ENCODE assay signal across 10 cellular contexts in genomic region chr13:30158774-30159445, GRCh38.
A peak's percentile ranks its signal among the peaks of the same experiment; 100 is the strongest.
DNase-seq lines count a peak whose midpoint lies in the region; ATAC-seq and TF ChIP-seq lines count a peak whose summit lies in the region.
"Had no signal": no experiment of that assay in that cellular context is flagged by ENCODE, and none has a peak within 500 bp of the region (broad histone marks: within the 10 kb centered on the region; RNA-seq: fewer than 3 reads in every experiment).

No MANE protein-coding gene starts in this region.

- H3K4me1 Mint-ChIP-seq in activated CD4-positive, alpha-beta T cell treated with anti-CD3 and anti-CD28 coated beads, Interleukin-2, amount 10 ng/mL, durations not matched to agents 24 days and 14 days: peaks cover 42% of the 10 kb centered on the region

- TF ChIP-seq POLR2A in esophagus squamous epithelium (IDR thresholded peaks at IDR 0.05): no peak

- peak overlapping the region; percentile 77 for H3K4me3 Mint-ChIP-seq in activated CD4-positive, alpha-beta T cell treated with anti-CD3 and anti-CD28 coated beads, Interleukin-2, amount 10 ng/mL, durations not matched to agents 24 days and 14 days

- 58 to 63% methylated on average over 7 to 8 of the region's 8 CpGs for WGBS in esophagus squamous epithelium, 2 donors

- in situ Hi-C loops in Panc1 (cut with HindIII; ENCODE audit: low pct_unique_long_range_greater_than_20kb, low sequenced_read_pairs): no loop called here

- no peaks in the 10 kb centered on the region for H3K36me3 ChIP-seq in Panc1 (ENCODE audit: control insufficient read depth, insufficient read depth, low read length)
- H3K36me3 ChIP-seq in esophagus squamous epithelium: no peaks in the 10 kb centered on the region

- H3K4me1 ChIP-seq in Panc1 (ENCODE audit: control insufficient read depth, insufficient read depth, low read length) (no peaks in the 10 kb centered on the region), esophagus squamous epithelium (no peaks in the 10 kb centered on the region)

- H3K27ac ChIP-seq in Panc1 (ENCODE audit: low read length) (no peak overlapping the region), esophagus squamous epithelium (no peak overlapping the region)

- H3K9me3 ChIP-seq in Panc1 (ENCODE audit: control insufficient read depth, insufficient read depth, low read depth, low read length) (no peaks in the 10 kb centered on the region), esophagus squamous epithelium (no peaks in the 10 kb centered on the region)

- H3K27ac Mint-ChIP-seq in activated CD4-positive, alpha-beta T cell treated with anti-CD3 and anti-CD28 coated beads, Interleukin-2, amount 10 ng/mL, durations not matched to agents 24 days and 14 days: peak overlapping the region; percentile 91

- peaks cover 5% of the 10 kb centered on the region for H3K9me3 Mint-ChIP-seq in activated CD4-positive, alpha-beta T cell treated with anti-CD3 and anti-CD28 coated beads, Interleukin-2, amount 10 ng/mL, durations not matched to agents 24 days and 14 days

- POLR2A ChIA-PET in Panc1 (lab: Charles Lee): no interaction called here

- peak; percentile 75 for DNase-seq in activated CD4-positive, alpha-beta T cell treated with anti-CD3 and anti-CD28 coated beads, Interleukin-2, amount 10 ng/mL, durations not matched to agents 24 days and 14 days
- DNase-seq in activated CD4-positive, alpha-beta T cell treated with anti-CD3 and anti-CD28 coated beads, Interleukin-2, amount 50 U/mL, for 1 hour: no peak
- DNase-seq in Panc1 (ENCODE audit: low read depth, low spot score) (no peak), esophagus squamous epithelium (lab: John Stamatoyannopoulos, UW) (no peak), stromal cell of bone marrow (ENCODE audit: low read depth) (peak; percentile 88)
- DNase-seq: NCI-H2227 treated with DMSO at 0.1 percent for 48 hours had no signal

- H3K4me3 ChIP-seq in Panc1 (ENCODE audit: low read depth in 2 of 2, low read length in 2 of 2): no peak overlapping the region
- no peak overlapping the region for H3K4me3 ChIP-seq in esophagus squamous epithelium
- H3K4me3 ChIP-seq: skin epidermis had no signal

- ATAC-seq in Panc1 (peak; percentile 73; the same call in 1 of the 2 replicates), GM18867 (IDR thresholded peaks at IDR 0.05; ENCODE audit: unreplicated experiment) (no peak), GM21737 (IDR thresholded peaks at IDR 0.05; ENCODE audit: unreplicated experiment) (no peak), GM19397 (IDR thresholded peaks at IDR 0.05; ENCODE audit: unreplicated experiment) (no peak)

- TF ChIP-seq CTCF in Panc1 (IDR thresholded peaks at IDR 0.05): no peak
- peak in 5 of 6 experiments; percentile 32 to 43 (median 33) for TF ChIP-seq CTCF in esophagus squamous epithelium (IDR thresholded peaks at IDR 0.05)

- CTCF ChIA-PET in Panc1 (lab: Charles Lee): interaction anchor here (0.9 kb wide), 1 partner anchor 26 kb away, joined by 4 read pairs; no protein-coding TSS in a partner anchor

- peaks cover 2% of the 10 kb centered on the region for H3K27me3 Mint-ChIP-seq in activated CD4-positive, alpha-beta T cell treated with anti-CD3 and anti-CD28 coated beads, Interleukin-2, amount 10 ng/mL, durations not matched to agents 24 days and 14 days

- H3K27me3 ChIP-seq in Panc1 (ENCODE audit: control insufficient read depth, insufficient read depth, low read length) (no peaks in the 10 kb centered on the region), esophagus squamous epithelium (peaks cover 0 to 10% (median 0%) of the 10 kb centered on the region in 4 donors)

- intact Hi-C loops in activated CD4-positive, alpha-beta T cell treated with anti-CD3 and anti-CD28 coated beads, Interleukin-2, amount 10 ng/mL, durations not matched to agents 24 days and 14 days (cut with micrococcal nuclease): loop anchor here (1.0 to 5.0 kb wide), 7 partner anchors 13 to 586 kb away; no protein-coding TSS in a partner anchor
- intact Hi-C loops in Panc1 (cut with micrococcal nuclease; ENCODE audit: unreplicated experiment): no loop called here
- intact Hi-C loops in esophagus squamous epithelium (cut with DNase I): no loop called here

- BruUV-seq in Panc1 (replicated peaks; lab: Mats Ljungman, UMichigan): no TSS peak

- no peaks in the 10 kb centered on the region for H3K36me3 Mint-ChIP-seq in activated CD4-positive, alpha-beta T cell treated with anti-CD3 and anti-CD28 coated beads, Interleukin-2, amount 10 ng/mL, durations not matched to agents 24 days and 14 days (ENCODE audit: low read depth)

Comparison
In these comparisons a context has a peak if more than half of its experiments do, and no peak if none do; other contexts are left out.
1. DNase-seq: peak in activated CD4-positive, alpha-beta T cell treated with anti-CD3 and anti-CD28 coated beads, Interleukin-2, amount 10 ng/mL, durations not matched to agents 24 days and 14 days (single experiment) and stromal cell of bone marrow (single experiment); none in activated CD4-positive, alpha-beta T cell treated with anti-CD3 and anti-CD28 coated beads, Interleukin-2, amount 50 U/mL, for 1 hour (single experiment), Panc1 (single experiment) and esophagus squamous epithelium (single experiment).